Comparison of ENCODE assay signal across 18 cellular contexts in genomic region chr11:67668191-67668551, GRCh38. TPM values are rescaled to one million over a fixed set of nuclear protein-coding genes. Genes with fewer than 3 reads are reported as not detected.
DNase-seq lines count a peak whose midpoint lies in the region; ATAC-seq and TF ChIP-seq lines count a peak whose summit lies in the region.
"Had no signal": no experiment of that assay in that cellular context is flagged by ENCODE, and none has a peak within 500 bp of the region (broad histone marks: within the 10 kb centered on the region; RNA-seq: fewer than 3 reads in every experiment).

No MANE protein-coding gene starts in this region.

- no peak overlapping the region for H3K27ac ChIP-seq in BLaER1 treated with 17β-estradiol and CSF1 and Interleukin-3, amounts not matched to agents 10 nM and 100 nM
- H3K27ac ChIP-seq in KOPT-K1 (ENCODE audit: low read depth, low read length, poor library complexity, severe bottlenecking) = peak overlapping the region; percentile 38
- H3K27ac ChIP-seq: C4-2B, SJSA1 had no signal

- ATAC-seq in GM18520 (IDR thresholded peaks at IDR 0.05; ENCODE audit: unreplicated experiment) (no peak), HG02840 (IDR thresholded peaks at IDR 0.05; ENCODE audit: low FRiP score, unreplicated experiment) (no peak)
- ATAC-seq: K562, Right ventricle myocardium inferior had no signal

- no peaks in the 10 kb centered on the region for H3K9me3 ChIP-seq in BLaER1 treated with 17β-estradiol and CSF1 and Interleukin-3, amounts not matched to agents 10 nM and 100 nM (replicated peaks in 1 of 11)
- no peaks in the 10 kb centered on the region for H3K9me3 ChIP-seq in KOPT-K1 (ENCODE audit: insufficient read depth, low read length, poor library complexity, severe bottlenecking)

- TF ChIP-seq CTCF in chondrocyte (IDR thresholded peaks at IDR 0.05) = no peak

- peaks cover 0 to 16% (median 0%) of the 10 kb centered on the region in 11 experiments; a peak in 5 of 22 replicates for H3K27me3 ChIP-seq in BLaER1 treated with 17β-estradiol and CSF1 and Interleukin-3, amounts not matched to agents 10 nM and 100 nM

- no peak overlapping the region for H3K4me3 Mint-ChIP-seq in chondrocyte (ENCODE audit: unreplicated experiment)
- H3K4me3 Mint-ChIP-seq: CD8-positive, alpha-beta memory T cell had no signal

- no peaks in the 10 kb centered on the region for H3K36me3 Mint-ChIP-seq in chondrocyte (ENCODE audit: low read depth)
- H3K36me3 Mint-ChIP-seq: CD8-positive, alpha-beta memory T cell had no signal

- H3K4me3 ChIP-seq in BLaER1 treated with 17β-estradiol and CSF1 and Interleukin-3, amounts not matched to agents 10 nM and 100 nM = no peak overlapping the region
- H3K4me3 ChIP-seq: K562, SJSA1 had no signal

- H3K4me2 ChIP-seq in BLaER1 treated with 17β-estradiol and CSF1 and Interleukin-3, amounts not matched to agents 10 nM and 100 nM = peak overlapping the region in 10 of 11 experiments; percentile 13 to 95 (median 84); a peak in 18 of 22 replicates

- H3K27me3 Mint-ChIP-seq in chondrocyte (ENCODE audit: low read depth) = peaks cover 2% of the 10 kb centered on the region

- no peak overlapping the region for H3K9ac ChIP-seq in BLaER1 treated with 17β-estradiol and CSF1 and Interleukin-3, amounts not matched to agents 10 nM and 100 nM

- H3K4me1 ChIP-seq in BLaER1 treated with 17β-estradiol and CSF1 and Interleukin-3, amounts not matched to agents 10 nM and 100 nM = peaks cover 9 to 53% (median 43%) of the 10 kb centered on the region in 10 experiments; a peak in 19 of 20 replicates
- H3K4me1 ChIP-seq: SJSA1 had no signal

- no peaks in the 10 kb centered on the region for H3K36me3 ChIP-seq in BLaER1 treated with 17β-estradiol and CSF1 and Interleukin-3, amounts not matched to agents 10 nM and 100 nM
- H3K36me3 ChIP-seq in KOPT-K1 (ENCODE audit: insufficient read depth, low read length) = no peaks in the 10 kb centered on the region
- H3K36me3 ChIP-seq: SJSA1 had no signal

- H3K4me1 Mint-ChIP-seq in chondrocyte (ENCODE audit: low read depth) = no peaks in the 10 kb centered on the region
- H3K4me1 Mint-ChIP-seq: CD8-positive, alpha-beta memory T cell had no signal

- peaks cover 0 to 24% (median 0%) of the 10 kb centered on the region in 11 experiments; a peak in 7 of 22 replicates for H4K20me1 ChIP-seq in BLaER1 treated with 17β-estradiol and CSF1 and Interleukin-3, amounts not matched to agents 10 nM and 100 nM

- no peak overlapping the region for H3K27ac Mint-ChIP-seq in chondrocyte (ENCODE audit: unreplicated experiment)
- H3K27ac Mint-ChIP-seq: CD8-positive, alpha-beta memory T cell had no signal

- DNase-seq in chondrocyte (ENCODE audit: low spot score) (peak; percentile 58), ureter (ENCODE audit: low spot score) (peak; percentile 37), NCI-H524 treated with DMSO at 0.1 percent for 48 hours (lab: John Stamatoyannopoulos, UW) (no peak)
- DNase-seq: CD8-positive, alpha-beta memory T cell; EL; GF-D8; NCI-H1105; NCI-H146; NCI-H2081; NCI-H2171 had no signal

- no peaks in the 10 kb centered on the region for H3K9me3 Mint-ChIP-seq in chondrocyte (ENCODE audit: low read depth)
- H3K9me3 Mint-ChIP-seq: CD8-positive, alpha-beta memory T cell had no signal

RNA-seq across cellular contexts. Expression of gene ALDH3B2, which starts 6.3 kb away (rescaled TPM):
- total RNA-seq in chondrocyte (not detected in 3 replicates), ureter (85.9 TPM)
- total RNA-seq: CD8-positive, alpha-beta memory T cell; K562; Right ventricle myocardium inferior; SJSA1 had no signal

RNA-seq across cellular contexts. Expression of gene ACY3, which starts 17.6 kb away (rescaled TPM):
- not detected in 3 replicates for total RNA-seq in chondrocyte
- total RNA-seq in ureter = 0.29 TPM
- total RNA-seq: K562, Right ventricle myocardium inferior, SJSA1 had no signal

RNA-seq across cellular contexts. Expression of gene TBX10, which starts 28.6 kb away (rescaled TPM):
- not detected in 3 replicates for total RNA-seq in chondrocyte
- total RNA-seq in ureter = not detected
- total RNA-seq: CD8-positive, alpha-beta memory T cell; K562; SJSA1 had no signal

RNA-seq across cellular contexts. Expression of gene NUDT8, which starts 38.4 kb away (rescaled TPM):
- 8.4 to 12.6 TPM (median 11.3 TPM) in 3 replicates for total RNA-seq in chondrocyte
- 6.9 TPM for total RNA-seq in ureter

Comparison
In these comparisons a context has a peak if more than half of its experiments do, and no peak if none do; other contexts are left out.
1. RNA of gene ALDH3B2, which starts 6.3 kb away (total RNA-seq): 85.9 TPM in ureter (single experiment); not detected in chondrocyte; every median in the first group is over 10 times any median in the second.